In genomic region chr22:35914665-35915476, GRCh38 we compare ENCODE assay signal across 8 cellular contexts.
DNase-seq lines count a peak whose midpoint lies in the region; TF ChIP-seq lines count a peak whose summit lies in the region.

No MANE protein-coding gene starts in this region.

- no peak for TF ChIP-seq CTCF in VCaP (conservative IDR thresholded peaks at IDR 0.05)
- TF ChIP-seq CTCF in foreskin fibroblast (IDR thresholded peaks at IDR 0.05; ENCODE audit: low read depth, low read length): no peak
- no peak for TF ChIP-seq CTCF in neural cell (IDR thresholded peaks at IDR 0.05; ENCODE audit: poor library complexity, severe bottlenecking)

- TF ChIP-seq RAD21 in neural cell (conservative IDR thresholded peaks at IDR 0.05): peak; percentile 34

- H3K4me3 ChIP-seq in foreskin fibroblast (ENCODE audit: low read depth in 1 of 2, low read length in 2 of 2): peak overlapping the region; percentile 47 to 63
- H3K4me3 ChIP-seq in neural cell (ENCODE audit: low read length): peak overlapping the region; percentile 67

- peaks cover 58% of the 10 kb centered on the region for H3K79me2 ChIP-seq in neural cell (replicated peaks; ENCODE audit: insufficient read depth, low read length)

- H3F3A ChIP-seq in neural cell (ENCODE audit: insufficient read depth, low read length, poor library complexity, severe bottlenecking): peaks cover 9% of the 10 kb centered on the region

- H3K9me3 ChIP-seq in neural cell (ENCODE audit: low read length): no peaks in the 10 kb centered on the region

- no peak for TF ChIP-seq EP300 in neural cell (conservative IDR thresholded peaks at IDR 0.05; ENCODE audit: poor library complexity, severe bottlenecking)

- peak overlapping the region; percentile 82 for H3K27ac ChIP-seq in VCaP
- H3K27ac ChIP-seq in neural cell (ENCODE audit: low read length): peak overlapping the region; percentile 57

- no peaks in the 10 kb centered on the region for H4K20me1 ChIP-seq in neural cell (ENCODE audit: insufficient read depth)

- peak overlapping the region; percentile 54 for H3K9ac ChIP-seq in neural cell (ENCODE audit: low read length)

- H3K4me2 ChIP-seq in neural cell (ENCODE audit: low read length): peak overlapping the region; percentile 53

- DNase-seq in ELR (ENCODE audit: low read depth) (peak; percentile 94), NCI-H187 (lab: John Stamatoyannopoulos, UW) (peak; percentile 40 to 53), foreskin fibroblast (peak; percentile 86 to 93), mesenteric fat pad (ENCODE audit: low spot score) (no peak), activated gamma-delta T cell (lab: John Stamatoyannopoulos, UW) (no peak)
- DNase-seq in activated CD8-positive, alpha-beta memory T cell treated with anti-CD3 and anti-CD28 coated beads for 24 hours: no peak

- no peaks in the 10 kb centered on the region for H3K36me3 ChIP-seq in neural cell (ENCODE audit: insufficient read depth, low read length)

- H2AFZ ChIP-seq in neural cell (ENCODE audit: low read depth, low read length): no peak overlapping the region

- no peaks in the 10 kb centered on the region for H3K27me3 ChIP-seq in neural cell (ENCODE audit: insufficient read depth, low read depth, low read length)

- H3K9me2 ChIP-seq in neural cell (ENCODE audit: insufficient read depth, low read length): no peaks in the 10 kb centered on the region

TF ChIP-seq in neural cell, 6 proteins besides CTCF, POLR2A, EP300 and RAD21:
- TF ChIP-seq SMC3 (conservative IDR thresholded peaks at IDR 0.05; ENCODE audit: poor library complexity) (peak; percentile 48), POLR2AphosphoS5 (IDR thresholded peaks at IDR 0.05) (no peak), MXI1 (conservative IDR thresholded peaks at IDR 0.05; ENCODE audit: poor library complexity, severe bottlenecking) (peak; percentile 63)

Comparison
In these comparisons a context has a peak if more than half of its experiments do, and no peak if none do; other contexts are left out.
1. DNase-seq: peak in ELR (single experiment), NCI-H187 (2 of 2) and foreskin fibroblast (2 of 2); none in activated CD8-positive, alpha-beta memory T cell treated with anti-CD3 and anti-CD28 coated beads for 24 hours (single experiment), mesenteric fat pad (single experiment) and activated gamma-delta T cell (single experiment).